In genomic region chr12:45651029-45651428, GRCh38 we compare ENCODE assay signal across 27 cellular contexts.
"Had no signal": no experiment of that assay in that cellular context is flagged by ENCODE, and none has a peak within 500 bp of the region (broad histone marks: within the 10 kb centered on the region; RNA-seq: fewer than 3 reads in every experiment).

No MANE protein-coding gene starts in this region.

- FAIRE-seq: colon, endometrium, endothelial cell of umbilical vein, frontal cortex had no signal

- H3K4me1 ChIP-seq: colonic mucosa, esophagus muscularis mucosa, gastroesophageal sphincter had no signal

- DNase-seq: colonic mucosa; cortex of kidney; dermis blood vessel endothelial cell; effector CD4-positive, alpha-beta T cell; effector CD8-positive, alpha-beta T cell; effector memory CD4-positive, alpha-beta T cell; effector memory CD8-positive, alpha-beta T cell; endodermal cell; erythroblast; esophagus squamous epithelium; foreskin fibroblast; foreskin keratinocyte; foreskin melanocyte; gastrocnemius medialis; glutamatergic neuron; head of caudate nucleus; heart left ventricle; heart right ventricle had no signal

- H3K4me3 ChIP-seq: colonic mucosa, coronary artery, esophagus muscularis mucosa, esophagus squamous epithelium, gastrocnemius medialis, gastroesophageal sphincter, heart left ventricle, heart right ventricle had no signal

- ATAC-seq: effector memory CD8-positive, alpha-beta T cell; esophagus mucosa; foreskin keratinocyte; gastrocnemius medialis; gastroesophageal sphincter; heart left ventricle; heart right ventricle had no signal

- H3K27me3 ChIP-seq: colonic mucosa, esophagus muscularis mucosa, foreskin keratinocyte, gastrocnemius medialis, gastroesophageal sphincter, heart left ventricle, heart right ventricle had no signal

- H3K36me3 ChIP-seq: colonic mucosa, esophagus muscularis mucosa, esophagus squamous epithelium, gastrocnemius medialis, gastroesophageal sphincter, heart left ventricle, heart right ventricle had no signal

- H3K9me3 ChIP-seq: colonic mucosa, esophagus muscularis mucosa, esophagus squamous epithelium, gastrocnemius medialis, gastroesophageal sphincter, heart left ventricle, heart right ventricle had no signal

- H3K27ac ChIP-seq: colonic mucosa, coronary artery, epithelial cell of prostate, esophagus muscularis mucosa, esophagus squamous epithelium, foreskin keratinocyte, gastrocnemius medialis, gastroesophageal sphincter, heart left ventricle, heart right ventricle had no signal
